ENCODE assay signal across 8 cellular contexts in the genomic region with DNA sequence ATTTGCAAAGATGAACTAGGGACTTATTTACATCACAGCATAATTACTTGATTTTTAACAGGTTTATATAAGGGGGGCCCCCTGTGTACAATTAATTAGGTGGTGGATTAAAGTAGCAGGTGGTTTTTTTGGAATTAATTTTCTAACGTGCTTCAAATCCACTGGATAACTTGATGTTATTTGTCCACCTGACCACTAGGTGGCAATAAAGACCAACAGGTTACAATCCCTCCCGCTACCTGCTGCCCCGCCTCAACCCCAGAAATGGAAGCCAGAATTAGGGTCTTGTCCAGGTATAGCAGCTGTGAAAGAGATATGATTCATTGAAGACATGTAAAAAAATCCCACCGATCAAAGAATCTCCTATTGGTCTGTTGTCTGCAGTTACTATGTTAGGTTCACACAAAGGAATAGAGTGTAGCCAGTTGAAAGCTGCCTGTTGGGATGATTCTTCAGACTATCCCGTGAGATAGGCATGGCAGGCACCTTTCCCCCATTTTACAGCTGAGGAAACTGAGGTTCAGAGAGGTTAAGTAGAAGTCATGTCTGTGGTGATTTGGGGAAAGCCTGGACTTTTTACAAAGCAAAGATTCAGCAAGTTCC.
A peak's percentile ranks its signal among the peaks of the same experiment; 100 is the strongest.
DNase-seq lines count a peak whose midpoint lies in the region; ATAC-seq and TF ChIP-seq lines count a peak whose summit lies in the region.

No MANE protein-coding gene starts in this region.

- no peaks in the 10 kb centered on the region for H3K4me1 Mint-ChIP-seq in stimulated activated effector memory CD8-positive, alpha-beta T cell treated with anti-CD3 and anti-CD28 coated beads, Interleukin-12 subunit alpha, Interleukin-12 subunit beta, amount 100 ng/mL, for 72 hours

- no peak overlapping the region for H3K27ac Mint-ChIP-seq in stimulated activated effector memory CD8-positive, alpha-beta T cell treated with anti-CD3 and anti-CD28 coated beads, Interleukin-12 subunit alpha, Interleukin-12 subunit beta, amount 100 ng/mL, for 72 hours

- no peaks in the 10 kb centered on the region for H3K9me3 Mint-ChIP-seq in stimulated activated effector memory CD8-positive, alpha-beta T cell treated with anti-CD3 and anti-CD28 coated beads, Interleukin-12 subunit alpha, Interleukin-12 subunit beta, amount 100 ng/mL, for 72 hours

- no peak overlapping the region for H3K4me3 Mint-ChIP-seq in stimulated activated effector memory CD8-positive, alpha-beta T cell treated with anti-CD3 and anti-CD28 coated beads, Interleukin-12 subunit alpha, Interleukin-12 subunit beta, amount 100 ng/mL, for 72 hours

- H3K36me3 Mint-ChIP-seq in stimulated activated effector memory CD8-positive, alpha-beta T cell treated with anti-CD3 and anti-CD28 coated beads, Interleukin-12 subunit alpha, Interleukin-12 subunit beta, amount 100 ng/mL, for 72 hours = no peaks in the 10 kb centered on the region

- ATAC-seq in GM21515 (IDR thresholded peaks at IDR 0.05; ENCODE audit: unreplicated experiment) = peak; percentile 47
- no peak for ATAC-seq in stimulated activated effector memory CD8-positive, alpha-beta T cell treated with anti-CD3 and anti-CD28 coated beads, Interleukin-12 subunit alpha, Interleukin-12 subunit beta, amount 100 ng/mL, for 72 hours

- TF ChIP-seq CTCF in LNCAP (IDR thresholded peaks at IDR 0.05) = peak; percentile 65

- DNase-seq in NOMO-1 (lab: John Stamatoyannopoulos, UW; ENCODE audit: unreplicated experiment in 2 of 2) (peak; percentile 36 to 70), NOMO-1 treated with dmso at 0.1 percent for 144 hours (lab: John Stamatoyannopoulos, UW; ENCODE audit: unreplicated experiment) (no peak), RPMI8226 (peak; percentile 71), cerebellar cortex (ENCODE audit: low spot score) (peak; percentile 52), medulla oblongata (ENCODE audit: extremely low spot score) (peak; percentile 27)
- DNase-seq in stimulated activated effector memory CD8-positive, alpha-beta T cell treated with anti-CD3 and anti-CD28 coated beads, Interleukin-12 subunit alpha, Interleukin-12 subunit beta, amount 100 ng/mL, for 72 hours (ENCODE audit: low spot score in 2 of 2) = no peak

Comparison
In these comparisons a context has a peak if more than half of its experiments do, and no peak if none do; other contexts are left out.
1. DNase-seq: peak in NOMO-1 (2 of 2), RPMI8226 (single experiment), cerebellar cortex (single experiment) and medulla oblongata (single experiment); none in NOMO-1 treated with dmso at 0.1 percent for 144 hours (single experiment) and stimulated activated effector memory CD8-positive, alpha-beta T cell treated with anti-CD3 and anti-CD28 coated beads, Interleukin-12 subunit alpha, Interleukin-12 subunit beta, amount 100 ng/mL, for 72 hours (0 of 2).